Comparison of ENCODE assay signal across 8 cellular contexts in the genomic region with DNA sequence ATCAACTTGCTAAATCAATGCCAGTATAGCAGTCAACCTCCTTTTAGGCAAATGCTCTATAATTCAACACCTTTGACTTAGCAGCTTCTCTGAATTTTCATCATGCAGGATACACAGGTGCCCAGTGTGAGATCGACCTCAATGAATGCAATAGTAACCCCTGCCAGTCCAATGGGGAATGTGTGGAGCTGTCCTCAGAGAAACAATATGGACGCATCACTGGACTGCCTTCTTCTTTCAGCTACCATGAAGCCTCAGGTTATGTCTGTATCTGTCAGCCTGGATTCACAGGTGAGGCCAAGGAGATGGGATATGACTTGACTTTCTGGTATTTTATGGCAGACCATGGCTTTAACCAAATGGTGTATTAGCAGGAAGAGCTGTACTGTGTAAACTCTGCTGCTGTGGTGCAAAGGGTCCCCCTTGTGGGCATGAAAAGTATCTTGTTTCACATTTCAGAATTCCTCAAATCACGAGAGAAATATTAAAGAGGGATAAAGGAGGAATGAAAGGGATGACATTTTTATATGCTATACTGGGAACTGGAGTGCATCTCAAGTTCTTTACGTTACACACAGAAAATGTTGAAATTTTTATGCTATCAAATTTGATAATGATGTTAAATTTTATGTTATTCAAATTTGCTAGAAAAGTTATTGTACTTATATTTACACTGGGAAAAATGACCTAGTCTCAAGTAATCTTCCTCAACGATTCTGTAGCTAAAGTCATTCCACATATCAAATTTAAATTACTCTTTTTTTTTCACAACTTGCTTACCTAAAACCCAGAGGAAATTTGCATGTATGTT.
A peak's percentile ranks its signal among the peaks of the same experiment; 100 is the strongest.
DNase-seq lines count a peak whose midpoint lies in the region; ATAC-seq and TF ChIP-seq lines count a peak whose summit lies in the region.

No MANE protein-coding gene starts in this region.

- 0 out of 2 replicates have a peak, but pooled peaks cover 3% of the 10 kb centered on the region for H3K9me3 Mint-ChIP-seq in WTC11

- H3K27me3 ChIP-seq in psoas muscle (ENCODE audit: insufficient read depth in 3 of 3, low read length in 2 of 3): no peaks in the 10 kb centered on the region

- CTCF ChIA-PET in WTC11 (lab: Charles Lee): interaction anchor here (0.6 to 2.1 kb wide), 15 partner anchors 11 to 283 kb away, joined by 3 to 29 read pairs (median 4); no protein-coding TSS in a partner anchor

- TF ChIP-seq CTCF in GM12872 (IDR thresholded peaks at IDR 0.05; ENCODE audit: insufficient read depth, low read depth, low read length) (peak; percentile 65), WTC11 (IDR thresholded peaks at IDR 0.05) (peak; percentile 74), psoas muscle (IDR thresholded peaks at IDR 0.05) (peak; percentile 59)

- no peaks in the 10 kb centered on the region for H3K4me1 ChIP-seq in psoas muscle

- ATAC-seq in HG02798 (IDR thresholded peaks at IDR 0.05; ENCODE audit: poor library complexity, unreplicated experiment) (peak; percentile 76), WTC11 (peak; percentile 91), psoas muscle (peak; percentile 51 to 81 (median 62))

- no peaks in the 10 kb centered on the region for H3K36me3 Mint-ChIP-seq in WTC11

- H3K4me3 ChIP-seq in psoas muscle: no peak overlapping the region

- peaks cover 4% of the 10 kb centered on the region; the same call in 1 of the 2 replicates for H3K4me1 Mint-ChIP-seq in WTC11

- H3K27me3 Mint-ChIP-seq in WTC11 (ENCODE audit: low read depth): no peaks in the 10 kb centered on the region

- H3K9me3 ChIP-seq in psoas muscle: no peaks in the 10 kb centered on the region

- DNase-seq in AG08396 (ENCODE audit: low spot score) (peak; percentile 56), NCI-H2081 treated with DMSO at 0.1 percent for 48 hours (lab: John Stamatoyannopoulos, UW) (peak; percentile 53), WTC11 (ENCODE audit: low spot score) (peak; percentile 25), glomerular endothelial cell (ENCODE audit: extremely low read depth, low read depth, low spot score) (peak; percentile 27), psoas muscle (no peak), activated T-cell treated with anti-CD3 and anti-CD28 coated beads for 4 hours (no peak)

- intact Hi-C loops in psoas muscle (cut with DNase I): loop anchor here (5.0 kb wide), 2 partner anchors 35 to 175 kb away; no protein-coding TSS in a partner anchor

- H3K36me3 ChIP-seq in psoas muscle (ENCODE audit: insufficient read depth in 1 of 2, low read depth in 1 of 2): no peaks in the 10 kb centered on the region

- POLR2A ChIA-PET in WTC11 (lab: Charles Lee): no interaction called here

- no peak overlapping the region for H3K27ac ChIP-seq in psoas muscle

- H3K4me3 Mint-ChIP-seq in WTC11: no peak overlapping the region

- no peak overlapping the region; the same call in 1 of the 2 replicates for H3K27ac Mint-ChIP-seq in WTC11

- WGBS in psoas muscle, 3 donors: 44 to 55% (median 49%) methylated on average over 5 of the region's 5 CpGs

TF ChIP-seq in WTC11, 78 proteins besides CTCF, POLR2A, EP300 and RAD21 (continues in another document):
- TF ChIP-seq, protein P1, sequence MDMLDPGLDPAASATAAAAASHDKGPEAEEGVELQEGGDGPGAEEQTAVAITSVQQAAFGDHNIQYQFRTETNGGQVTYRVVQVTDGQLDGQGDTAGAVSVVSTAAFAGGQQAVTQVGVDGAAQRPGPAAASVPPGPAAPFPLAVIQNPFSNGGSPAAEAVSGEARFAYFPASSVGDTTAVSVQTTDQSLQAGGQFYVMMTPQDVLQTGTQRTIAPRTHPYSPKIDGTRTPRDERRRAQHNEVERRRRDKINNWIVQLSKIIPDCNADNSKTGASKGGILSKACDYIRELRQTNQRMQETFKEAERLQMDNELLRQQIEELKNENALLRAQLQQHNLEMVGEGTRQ (CRISPR knock-in tag; IDR thresholded peaks at IDR 0.05): no peak
- TF ChIP-seq CBFB (CRISPR knock-in tag; IDR thresholded peaks at IDR 0.05; ENCODE audit: low read depth): no peak
- no peak for TF ChIP-seq GABPB1 (CRISPR knock-in tag; IDR thresholded peaks at IDR 0.05)
- TF ChIP-seq CREB1 (CRISPR knock-in tag; IDR thresholded peaks at IDR 0.05): no peak
- TF ChIP-seq, protein P2, sequence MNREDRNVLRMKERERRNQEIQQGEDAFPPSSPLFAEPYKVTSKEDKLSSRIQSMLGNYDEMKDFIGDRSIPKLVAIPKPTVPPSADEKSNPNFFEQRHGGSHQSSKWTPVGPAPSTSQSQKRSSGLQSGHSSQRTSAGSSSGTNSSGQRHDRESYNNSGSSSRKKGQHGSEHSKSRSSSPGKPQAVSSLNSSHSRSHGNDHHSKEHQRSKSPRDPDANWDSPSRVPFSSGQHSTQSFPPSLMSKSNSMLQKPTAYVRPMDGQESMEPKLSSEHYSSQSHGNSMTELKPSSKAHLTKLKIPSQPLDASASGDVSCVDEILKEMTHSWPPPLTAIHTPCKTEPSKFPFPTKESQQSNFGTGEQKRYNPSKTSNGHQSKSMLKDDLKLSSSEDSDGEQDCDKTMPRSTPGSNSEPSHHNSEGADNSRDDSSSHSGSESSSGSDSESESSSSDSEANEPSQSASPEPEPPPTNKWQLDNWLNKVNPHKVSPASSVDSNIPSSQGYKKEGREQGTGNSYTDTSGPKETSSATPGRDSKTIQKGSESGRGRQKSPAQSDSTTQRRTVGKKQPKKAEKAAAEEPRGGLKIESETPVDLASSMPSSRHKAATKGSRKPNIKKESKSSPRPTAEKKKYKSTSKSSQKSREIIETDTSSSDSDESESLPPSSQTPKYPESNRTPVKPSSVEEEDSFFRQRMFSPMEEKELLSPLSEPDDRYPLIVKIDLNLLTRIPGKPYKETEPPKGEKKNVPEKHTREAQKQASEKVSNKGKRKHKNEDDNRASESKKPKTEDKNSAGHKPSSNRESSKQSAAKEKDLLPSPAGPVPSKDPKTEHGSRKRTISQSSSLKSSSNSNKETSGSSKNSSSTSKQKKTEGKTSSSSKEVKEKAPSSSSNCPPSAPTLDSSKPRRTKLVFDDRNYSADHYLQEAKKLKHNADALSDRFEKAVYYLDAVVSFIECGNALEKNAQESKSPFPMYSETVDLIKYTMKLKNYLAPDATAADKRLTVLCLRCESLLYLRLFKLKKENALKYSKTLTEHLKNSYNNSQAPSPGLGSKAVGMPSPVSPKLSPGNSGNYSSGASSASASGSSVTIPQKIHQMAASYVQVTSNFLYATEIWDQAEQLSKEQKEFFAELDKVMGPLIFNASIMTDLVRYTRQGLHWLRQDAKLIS (CRISPR knock-in tag; IDR thresholded peaks at IDR 0.05; ENCODE audit: borderline replicate concordance): no peak
- no peak for TF ChIP-seq ZNF671 (CRISPR knock-in tag; IDR thresholded peaks at IDR 0.05)
- TF ChIP-seq, protein P3, sequence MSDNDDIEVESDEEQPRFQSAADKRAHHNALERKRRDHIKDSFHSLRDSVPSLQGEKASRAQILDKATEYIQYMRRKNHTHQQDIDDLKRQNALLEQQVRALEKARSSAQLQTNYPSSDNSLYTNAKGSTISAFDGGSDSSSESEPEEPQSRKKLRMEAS (CRISPR knock-in tag; IDR thresholded peaks at IDR 0.05): no peak
- TF ChIP-seq NFE2L1 (CRISPR knock-in tag; IDR thresholded peaks at IDR 0.05): no peak
- TF ChIP-seq, protein P4, sequence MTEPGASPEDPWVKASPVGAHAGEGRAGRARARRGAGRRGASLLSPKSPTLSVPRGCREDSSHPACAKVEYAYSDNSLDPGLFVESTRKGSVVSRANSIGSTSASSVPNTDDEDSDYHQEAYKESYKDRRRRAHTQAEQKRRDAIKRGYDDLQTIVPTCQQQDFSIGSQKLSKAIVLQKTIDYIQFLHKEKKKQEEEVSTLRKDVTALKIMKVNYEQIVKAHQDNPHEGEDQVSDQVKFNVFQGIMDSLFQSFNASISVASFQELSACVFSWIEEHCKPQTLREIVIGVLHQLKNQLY (CRISPR knock-in tag; IDR thresholded peaks at IDR 0.05): no peak
- no peak for TF ChIP-seq RORB (CRISPR knock-in tag; IDR thresholded peaks at IDR 0.05)
- no peak for TF ChIP-seq NR2C2 (CRISPR knock-in tag; IDR thresholded peaks at IDR 0.05)
- TF ChIP-seq, protein P5, sequence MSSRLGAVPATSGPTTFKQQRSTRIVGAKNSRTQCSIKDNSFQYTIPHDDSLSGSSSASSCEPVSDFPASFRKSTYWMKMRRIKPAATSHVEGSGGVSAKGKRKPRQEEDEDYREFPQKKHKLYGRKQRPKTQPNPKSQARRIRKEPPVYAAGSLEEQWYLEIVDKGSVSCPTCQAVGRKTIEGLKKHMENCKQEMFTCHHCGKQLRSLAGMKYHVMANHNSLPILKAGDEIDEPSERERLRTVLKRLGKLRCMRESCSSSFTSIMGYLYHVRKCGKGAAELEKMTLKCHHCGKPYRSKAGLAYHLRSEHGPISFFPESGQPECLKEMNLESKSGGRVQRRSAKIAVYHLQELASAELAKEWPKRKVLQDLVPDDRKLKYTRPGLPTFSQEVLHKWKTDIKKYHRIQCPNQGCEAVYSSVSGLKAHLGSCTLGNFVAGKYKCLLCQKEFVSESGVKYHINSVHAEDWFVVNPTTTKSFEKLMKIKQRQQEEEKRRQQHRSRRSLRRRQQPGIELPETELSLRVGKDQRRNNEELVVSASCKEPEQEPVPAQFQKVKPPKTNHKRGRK (CRISPR knock-in tag; IDR thresholded peaks at IDR 0.05; ENCODE audit: borderline replicate concordance): no peak
- TF ChIP-seq MXD4 (CRISPR knock-in tag; IDR thresholded peaks at IDR 0.05; ENCODE audit: borderline replicate concordance): no peak
- TF ChIP-seq, protein P6, sequence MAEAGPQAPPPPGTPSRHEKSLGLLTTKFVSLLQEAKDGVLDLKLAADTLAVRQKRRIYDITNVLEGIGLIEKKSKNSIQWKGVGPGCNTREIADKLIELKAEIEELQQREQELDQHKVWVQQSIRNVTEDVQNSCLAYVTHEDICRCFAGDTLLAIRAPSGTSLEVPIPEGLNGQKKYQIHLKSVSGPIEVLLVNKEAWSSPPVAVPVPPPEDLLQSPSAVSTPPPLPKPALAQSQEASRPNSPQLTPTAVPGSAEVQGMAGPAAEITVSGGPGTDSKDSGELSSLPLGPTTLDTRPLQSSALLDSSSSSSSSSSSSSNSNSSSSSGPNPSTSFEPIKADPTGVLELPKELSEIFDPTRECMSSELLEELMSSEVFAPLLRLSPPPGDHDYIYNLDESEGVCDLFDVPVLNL (CRISPR knock-in tag; IDR thresholded peaks at IDR 0.05; ENCODE audit: borderline replicate concordance, low read depth): no peak
- TF ChIP-seq, protein P7, sequence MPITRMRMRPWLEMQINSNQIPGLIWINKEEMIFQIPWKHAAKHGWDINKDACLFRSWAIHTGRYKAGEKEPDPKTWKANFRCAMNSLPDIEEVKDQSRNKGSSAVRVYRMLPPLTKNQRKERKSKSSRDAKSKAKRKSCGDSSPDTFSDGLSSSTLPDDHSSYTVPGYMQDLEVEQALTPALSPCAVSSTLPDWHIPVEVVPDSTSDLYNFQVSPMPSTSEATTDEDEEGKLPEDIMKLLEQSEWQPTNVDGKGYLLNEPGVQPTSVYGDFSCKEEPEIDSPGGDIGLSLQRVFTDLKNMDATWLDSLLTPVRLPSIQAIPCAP (CRISPR knock-in tag; IDR thresholded peaks at IDR 0.05): no peak
- no peak for TF ChIP-seq GRHL2 (CRISPR knock-in tag; IDR thresholded peaks at IDR 0.05; ENCODE audit: insufficient replicate concordance, severe bottlenecking)

Comparison
In these comparisons a context has a peak if more than half of its experiments do, and no peak if none do; other contexts are left out.
1. DNase-seq: peak in AG08396 (single experiment), NCI-H2081 treated with DMSO at 0.1 percent for 48 hours (single experiment), WTC11 (single experiment) and glomerular endothelial cell (single experiment); none in psoas muscle (0 of 2) and activated T-cell treated with anti-CD3 and anti-CD28 coated beads for 4 hours (single experiment).
2. Peak in every context shown above with its lines, with median percentiles within 50 percentile points of each other: CTCF ChIP-seq and ATAC-seq.